In the genomic region with DNA sequence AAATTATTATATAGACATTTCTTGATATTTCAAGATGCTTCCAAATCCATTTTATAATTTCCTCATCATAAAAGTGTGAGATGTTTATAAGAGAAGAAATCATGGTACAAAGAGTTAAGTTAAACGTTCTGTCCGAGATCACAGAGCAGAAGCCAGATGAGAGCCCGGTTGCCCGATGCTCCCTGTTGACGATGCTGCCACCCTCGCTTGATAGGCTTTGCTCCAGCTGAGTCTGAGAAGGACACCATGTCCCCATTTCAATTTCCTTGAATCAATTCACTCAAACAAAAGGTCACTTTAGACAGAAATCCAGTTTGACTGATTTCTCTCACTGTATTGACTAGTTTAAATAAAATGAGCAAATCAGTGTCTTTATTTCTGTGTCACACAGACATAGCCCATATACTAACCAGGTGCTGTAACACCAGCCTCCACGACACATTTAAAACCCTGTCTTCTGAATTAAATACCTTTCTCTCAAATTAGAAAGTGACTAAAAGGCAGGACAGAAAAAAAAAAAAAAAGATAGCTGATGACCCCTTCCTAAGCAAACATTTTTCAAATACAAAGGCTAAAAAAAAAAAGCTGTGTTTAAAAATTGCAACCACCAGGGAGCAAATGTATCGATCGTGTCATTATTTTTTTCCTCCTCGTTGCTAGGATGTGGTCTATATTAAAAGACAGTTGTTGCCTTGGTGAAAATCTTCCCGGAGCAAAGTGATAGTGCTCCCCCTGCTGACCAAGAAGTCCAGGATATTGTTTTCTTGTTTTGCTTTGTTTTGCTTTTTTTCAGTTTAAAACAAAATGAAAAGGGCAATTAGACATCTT, we compare ENCODE assay signal across 8 cellular contexts. TPM values are rescaled to one million over a fixed set of nuclear protein-coding genes. Genes with fewer than 3 reads are reported as not detected.
DNase-seq lines count a peak whose midpoint lies in the region; ATAC-seq and TF ChIP-seq lines count a peak whose summit lies in the region.

No MANE protein-coding gene starts in this region.

- H3K36me3 ChIP-seq in CD8-positive, alpha-beta memory T cell (ENCODE audit: insufficient read depth, low read length): no peaks in the 10 kb centered on the region
- H3K36me3 ChIP-seq in Karpas-422 (ENCODE audit: insufficient read depth, low read length) (no peaks in the 10 kb centered on the region), Panc1 (ENCODE audit: control insufficient read depth, insufficient read depth, low read length) (no peaks in the 10 kb centered on the region)

- peaks cover 0 to 6% (median 0%) of the 10 kb centered on the region in 3 donors for H3K36me3 Mint-ChIP-seq in CD8-positive, alpha-beta memory T cell
- H3K36me3 Mint-ChIP-seq in activated naive CD4-positive, alpha-beta T cell treated with anti-CD3 and anti-CD28 coated beads, Interleukin-2, amount 50 U/mL, for 72 hours: no peaks in the 10 kb centered on the region
- H3K36me3 Mint-ChIP-seq in osteocyte (ENCODE audit: unreplicated experiment): no peaks in the 10 kb centered on the region

- H3K4me1 ChIP-seq in CD8-positive, alpha-beta memory T cell (ENCODE audit: insufficient read depth, low read length): peaks cover 43% of the 10 kb centered on the region
- H3K4me1 ChIP-seq in Karpas-422 (ENCODE audit: low read length): peaks cover 18% of the 10 kb centered on the region
- H3K4me1 ChIP-seq in Panc1 (ENCODE audit: control insufficient read depth, insufficient read depth, low read length): peaks cover 12% of the 10 kb centered on the region

- H3K27me3 ChIP-seq in CD8-positive, alpha-beta memory T cell (ENCODE audit: insufficient read depth, low read length, poor library complexity, severe bottlenecking): no peaks in the 10 kb centered on the region
- H3K27me3 ChIP-seq in Karpas-422 (ENCODE audit: low read length): no peaks in the 10 kb centered on the region
- H3K27me3 ChIP-seq in Panc1 (ENCODE audit: control insufficient read depth, insufficient read depth, low read length): no peaks in the 10 kb centered on the region

- intact Hi-C loops in Panc1 (cut with micrococcal nuclease; ENCODE audit: unreplicated experiment): loop anchor here (1.0 to 10.0 kb wide), 5 partner anchors 131 to 529 kb away; partner anchors contain the start of gene SAMD13

- peak overlapping the region in 7 of 8 donors; percentile 76 to 88 (median 83) for H3K27ac Mint-ChIP-seq in CD8-positive, alpha-beta memory T cell
- H3K27ac Mint-ChIP-seq in activated naive CD4-positive, alpha-beta T cell treated with anti-CD3 and anti-CD28 coated beads, Interleukin-2, amount 50 U/mL, for 72 hours: peak overlapping the region in 1 of 2 donors; percentile 34
- H3K27ac Mint-ChIP-seq in osteocyte (ENCODE audit: unreplicated experiment): no peak overlapping the region

- H3K9me3 Mint-ChIP-seq in CD8-positive, alpha-beta memory T cell: peaks cover 0 to 7% (median 2%) of the 10 kb centered on the region in 5 donors
- H3K9me3 Mint-ChIP-seq in activated naive CD4-positive, alpha-beta T cell treated with anti-CD3 and anti-CD28 coated beads, Interleukin-2, amount 50 U/mL, for 72 hours: peaks cover 0 to 10% of the 10 kb centered on the region in 2 donors
- H3K9me3 Mint-ChIP-seq in osteocyte (ENCODE audit: unreplicated experiment): peaks cover 8% of the 10 kb centered on the region

- TF ChIP-seq CTCF in Panc1 (IDR thresholded peaks at IDR 0.05): peak; percentile 92
- TF ChIP-seq CTCF in osteocyte (IDR thresholded peaks at IDR 0.05): peak; percentile 84

- H3K4me3 ChIP-seq in CD8-positive, alpha-beta memory T cell (ENCODE audit: low read length): peak overlapping the region; percentile 28
- H3K4me3 ChIP-seq in Karpas-422 (ENCODE audit: low read length) (peak overlapping the region; percentile 44; the same call in 1 of the 2 replicates), Panc1 (ENCODE audit: low read depth in 2 of 2, low read length in 2 of 2) (peak overlapping the region; percentile 7 to 37)

- H3K27ac ChIP-seq in CD8-positive, alpha-beta memory T cell (ENCODE audit: low read depth, low read length): peak overlapping the region; percentile 49
- H3K27ac ChIP-seq in Karpas-422 (ENCODE audit: low read length) (no peak overlapping the region), Panc1 (ENCODE audit: low read length) (peak overlapping the region; percentile 5)

- H3K9ac ChIP-seq in Karpas-422 (ENCODE audit: low read length): peak overlapping the region; percentile 29

- peak in 4 of 5 donors; percentile 35 to 81 (median 74) for DNase-seq in CD8-positive, alpha-beta memory T cell
- DNase-seq in Karpas-422 (peak; percentile 76), Panc1 (ENCODE audit: low read depth, low spot score) (peak; percentile 84), globus pallidus (ENCODE audit: low spot score) (peak; percentile 88), osteocyte (ENCODE audit: extremely low spot score, unreplicated experiment) (no peak), mesenteric fat pad (ENCODE audit: low spot score) (no peak)
- DNase-seq in activated naive CD4-positive, alpha-beta T cell treated with anti-CD3 and anti-CD28 coated beads, Interleukin-2, amount 50 U/mL, for 72 hours (ENCODE audit: low spot score in 2 of 2): peak in 1 of 2 donors; percentile 52

- H3K79me2 ChIP-seq in Karpas-422 (ENCODE audit: low read length): no peaks in the 10 kb centered on the region

- H2AFZ ChIP-seq in Karpas-422 (ENCODE audit: low read length): 0 out of 2 replicates have a peak overlapping the region, but pooled peaks have one; percentile 30

- ATAC-seq in GM19455 (IDR thresholded peaks at IDR 0.05; ENCODE audit: unreplicated experiment) (peak; percentile 66), Panc1 (peak; percentile 94)
- ATAC-seq in activated naive CD4-positive, alpha-beta T cell treated with anti-CD3 and anti-CD28 coated beads, Interleukin-2, amount 50 U/mL, for 72 hours: peak; percentile 75 to 87

- no peaks in the 10 kb centered on the region for H4K20me1 ChIP-seq in Karpas-422 (ENCODE audit: insufficient read depth, low read depth, low read length)

- peaks cover 0 to under 1% of the 10 kb centered on the region in 2 donors for H3K27me3 Mint-ChIP-seq in CD8-positive, alpha-beta memory T cell
- H3K27me3 Mint-ChIP-seq in osteocyte (ENCODE audit: unreplicated experiment): no peaks in the 10 kb centered on the region

- no peaks in the 10 kb centered on the region for H3K9me3 ChIP-seq in CD8-positive, alpha-beta memory T cell (ENCODE audit: low read length)
- H3K9me3 ChIP-seq in Karpas-422 (ENCODE audit: low read length) (no peaks in the 10 kb centered on the region), Panc1 (ENCODE audit: control insufficient read depth, insufficient read depth, low read depth, low read length) (peaks cover 13% of the 10 kb centered on the region; the same call in 1 of the 2 replicates)

- in situ Hi-C loops in Panc1 (cut with HindIII; ENCODE audit: low pct_unique_long_range_greater_than_20kb, low sequenced_read_pairs): no loop called here

- H3K9me2 ChIP-seq in Karpas-422 (replicated peaks; ENCODE audit: insufficient read depth, low read length): no peaks in the 10 kb centered on the region

- peaks cover 0 to 21% (median 9%) of the 10 kb centered on the region in 3 donors for H3K4me1 Mint-ChIP-seq in CD8-positive, alpha-beta memory T cell
- H3K4me1 Mint-ChIP-seq in osteocyte (ENCODE audit: unreplicated experiment): peaks cover 4% of the 10 kb centered on the region

- POLR2A ChIA-PET in CD8-positive, alpha-beta memory T cell (lab: Charles Lee): interaction anchor here (0.6 to 3.1 kb wide), 5 partner anchors 289 to 1736 kb away, joined by 4 to 20 read pairs (median 5); partner anchors contain the start of gene PRKACB
- POLR2A ChIA-PET in Panc1 (lab: Charles Lee): interaction anchor here (0.5 to 0.6 kb wide), 8 partner anchors 8 to 632 kb away, joined by 3 to 8 read pairs (median 3); no protein-coding TSS in a partner anchor

- BruUV-seq in Panc1 (replicated peaks; lab: Mats Ljungman, UMichigan): no TSS peak

- H3K4me3 Mint-ChIP-seq in CD8-positive, alpha-beta memory T cell: peak overlapping the region; percentile 61 to 86 (median 73)
- H3K4me3 Mint-ChIP-seq in osteocyte (ENCODE audit: unreplicated experiment): peak overlapping the region; percentile 46

- CTCF ChIA-PET in CD8-positive, alpha-beta memory T cell (lab: Charles Lee): interaction anchor here (0.7 to 3.2 kb wide), 20 partner anchors 8 to 506 kb away, joined by 3 to 34 read pairs (median 4); partner anchors contain the start of gene PRKACB
- CTCF ChIA-PET in Panc1 (lab: Charles Lee): interaction anchor here (0.6 to 1.8 kb wide), 19 partner anchors 10 to 1596 kb away, joined by 3 to 8 read pairs (median 3); no protein-coding TSS in a partner anchor

- H3K4me2 ChIP-seq in Karpas-422 (ENCODE audit: low read depth, low read length, poor library complexity, severe bottlenecking): peak overlapping the region; percentile 53

RNA-seq across cellular contexts. Expression of gene DNASE2B, which starts 35.2 kb away (rescaled TPM):
- not detected for total RNA-seq in CD8-positive, alpha-beta memory T cell
- polyA plus RNA-seq in CD8-positive, alpha-beta memory T cell: not detected
- not detected in 2 replicates for total RNA-seq in Karpas-422 (2014; rRNA removed; shearing (Covaris generic); ENCODE audit: low replicate concordance)
- total RNA-seq in Panc1 (2021; ENCODE audit: unreplicated experiment) (not detected), osteocyte (not detected in 2 replicates), mesenteric fat pad (0.39 TPM)
- not detected for polyA plus RNA-seq in Panc1 (2012; ENCODE audit: insufficient read length)
- total RNA-seq in activated naive CD4-positive, alpha-beta T cell treated with anti-CD3 and anti-CD28 coated beads, Interleukin-2, amount 50 U/mL, for 72 hours: not detected

RNA-seq across cellular contexts. Expression of gene RPF1, which starts 45.6 kb away (rescaled TPM):
- total RNA-seq in CD8-positive, alpha-beta memory T cell: 10 to 100 TPM; 60.1 to 63.5 TPM
- polyA plus RNA-seq in CD8-positive, alpha-beta memory T cell: 59.7 TPM
- 60.9 and 70.8 TPM in 2 replicates for total RNA-seq in Karpas-422 (2014; rRNA removed; shearing (Covaris generic); ENCODE audit: low replicate concordance)
- total RNA-seq in Panc1 (2021; ENCODE audit: unreplicated experiment) (73.0 TPM), osteocyte (23.4 and 24.6 TPM in 2 replicates), mesenteric fat pad (22.4 TPM)
- polyA plus RNA-seq in Panc1 (2012; ENCODE audit: insufficient read length): 43.2 TPM
- total RNA-seq in activated naive CD4-positive, alpha-beta T cell treated with anti-CD3 and anti-CD28 coated beads, Interleukin-2, amount 50 U/mL, for 72 hours: 10 to 100 TPM; 44.6 to 62.5 TPM

Comparison
In these comparisons a context has a peak if more than half of its experiments do, and no peak if none do; other contexts are left out.
1. DNase-seq: peak in CD8-positive, alpha-beta memory T cell (4 of 5), Karpas-422 (single experiment), Panc1 (single experiment) and globus pallidus (single experiment); none in osteocyte (single experiment) and mesenteric fat pad (single experiment).
2. Peak in every context shown above with its lines, with median percentiles within 50 percentile points of each other: H3K4me3 ChIP-seq and ATAC-seq.